1 cellular context compared by ENCODE assay signal in genomic region chr12:65510584-65511050, GRCh38.
TF ChIP-seq lines count a peak whose summit lies in the region.

No MANE protein-coding gene starts in this region.

TF ChIP-seq in SK-N-SH treated with all-trans-retinoic acid at 6 μM for 48 hours, 23 proteins besides CTCF, POLR2A, EP300 and RAD21 (continued from another document):
- no peak for TF ChIP-seq TSHZ2 (CRISPR knock-in tag; IDR thresholded peaks at IDR 0.05)
- no peak for TF ChIP-seq BACH2 (CRISPR knock-in tag; IDR thresholded peaks at IDR 0.05; ENCODE audit: borderline replicate concordance)
- TF ChIP-seq SNAI2 (CRISPR knock-in tag; IDR thresholded peaks at IDR 0.05) = no peak
- no peak for TF ChIP-seq ZFP3 (CRISPR knock-in tag; IDR thresholded peaks at IDR 0.05)
- no peak for TF ChIP-seq ZNF8 (CRISPR knock-in tag; IDR thresholded peaks at IDR 0.05)
- no peak for TF ChIP-seq PPARA (CRISPR knock-in tag; IDR thresholded peaks at IDR 0.05; ENCODE audit: borderline replicate concordance)
- no peak for TF ChIP-seq ESRRG (CRISPR knock-in tag; IDR thresholded peaks at IDR 0.05)
- TF ChIP-seq CSRNP3 (CRISPR knock-in tag; IDR thresholded peaks at IDR 0.05) = no peak
- no peak for TF ChIP-seq POU6F1 (CRISPR knock-in tag; IDR thresholded peaks at IDR 0.05; ENCODE audit: borderline replicate concordance, low read depth)
